ENCODE assay signal across 28 cellular contexts in the genomic region with DNA sequence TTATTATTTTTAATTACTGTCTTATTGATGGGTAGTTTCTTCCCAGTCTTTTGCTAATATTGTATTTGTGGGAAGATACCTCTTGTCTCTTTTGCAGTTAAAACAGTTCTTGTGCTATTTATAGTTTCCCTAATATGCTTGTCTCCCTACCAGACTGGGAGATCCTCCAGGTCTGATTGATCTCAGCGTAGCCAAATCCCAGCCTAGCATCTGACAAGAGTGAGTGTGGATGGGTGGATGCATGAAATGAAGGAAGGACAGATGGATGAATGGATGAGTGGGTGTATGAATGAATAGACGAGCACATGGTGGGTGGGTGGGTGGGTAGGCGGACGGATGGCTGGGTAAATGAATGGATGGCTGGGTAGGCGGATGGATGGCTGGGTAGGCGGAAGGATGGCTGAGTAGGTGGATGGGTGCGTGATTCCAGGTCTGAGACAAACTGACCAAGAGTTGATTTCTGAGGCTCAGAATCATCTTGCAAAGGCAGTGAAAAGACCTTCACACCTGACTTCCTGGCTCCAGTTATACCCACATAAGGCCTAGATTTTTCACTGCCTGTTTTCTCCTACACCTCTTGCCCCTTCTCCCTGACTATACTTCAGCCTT. TPM values are rescaled to one million over a fixed set of nuclear protein-coding genes. Genes with fewer than 3 reads are reported as not detected.
"Had no signal": no experiment of that assay in that cellular context is flagged by ENCODE, and none has a peak within 500 bp of the region (broad histone marks: within the 10 kb centered on the region; RNA-seq: fewer than 3 reads in every experiment).

No MANE protein-coding gene starts in this region.

- ATAC-seq: effector memory CD8-positive, alpha-beta T cell had no signal

- H3K9me3 Mint-ChIP-seq: activated CD4-positive, alpha-beta memory T cell treated with anti-CD3 and anti-CD28 coated beads, Interleukin-2, amount 10 ng/mL, durations not matched to agents 7 days and 5 days; activated naive CD4-positive, alpha-beta T cell treated with anti-CD3 and anti-CD28 coated beads, Interleukin-2, amount 10 ng/mL, durations not matched to agents 7 days and 5 days; activated naive CD8-positive, alpha-beta T cell treated with anti-CD3 and anti-CD28 coated beads, Interleukin-2, amount 10 ng/mL, durations not matched to agents 7 days and 5 days; activated T-cell treated with anti-CD3 and anti-CD28 coated beads, Interleukin-2, amount 50 U/mL, for 24 hours; effector memory CD8-positive, alpha-beta T cell; nephron had no signal

- H3K27ac Mint-ChIP-seq: activated CD4-positive, alpha-beta memory T cell treated with anti-CD3 and anti-CD28 coated beads, Interleukin-2, amount 10 ng/mL, durations not matched to agents 7 days and 5 days; activated naive CD4-positive, alpha-beta T cell treated with anti-CD3 and anti-CD28 coated beads, Interleukin-2, amount 10 ng/mL, durations not matched to agents 7 days and 5 days; activated naive CD8-positive, alpha-beta T cell treated with anti-CD3 and anti-CD28 coated beads, Interleukin-2, amount 10 ng/mL, durations not matched to agents 7 days and 5 days; activated T-cell treated with anti-CD3 and anti-CD28 coated beads, Interleukin-2, amount 50 U/mL, for 24 hours; effector memory CD8-positive, alpha-beta T cell; nephron had no signal

- H3K4me1 ChIP-seq: prostate gland had no signal

- H3K36me3 ChIP-seq: ascending aorta, brain microvascular endothelial cell, neutrophil, ovary, prostate gland, suprapubic skin, tibial artery had no signal

- H3K4me1 Mint-ChIP-seq: nephron had no signal

- H3K4me3 Mint-ChIP-seq: activated CD4-positive, alpha-beta memory T cell treated with anti-CD3 and anti-CD28 coated beads, Interleukin-2, amount 10 ng/mL, durations not matched to agents 7 days and 5 days; activated naive CD4-positive, alpha-beta T cell treated with anti-CD3 and anti-CD28 coated beads, Interleukin-2, amount 10 ng/mL, durations not matched to agents 7 days and 5 days; activated naive CD8-positive, alpha-beta T cell treated with anti-CD3 and anti-CD28 coated beads, Interleukin-2, amount 10 ng/mL, durations not matched to agents 7 days and 5 days; activated T-cell treated with anti-CD3 and anti-CD28 coated beads, Interleukin-2, amount 50 U/mL, for 24 hours; effector memory CD8-positive, alpha-beta T cell; nephron had no signal

- H3K4me2 ChIP-seq: smooth muscle cell had no signal

- H3K27me3 ChIP-seq: ascending aorta, brain microvascular endothelial cell, ovary had no signal

- DNase-seq: activated CD4-positive, alpha-beta memory T cell treated with anti-CD3 and anti-CD28 coated beads, Interleukin-2, amount 10 ng/mL, durations not matched to agents 7 days and 5 days; activated CD4-positive, alpha-beta T cell treated with anti-CD3 and anti-CD28 coated beads for 48 hours; activated CD4-positive, CD25-positive, alpha-beta regulatory T cell; activated CD8-positive, alpha-beta memory T cell treated with anti-CD3 and anti-CD28 coated beads, Interleukin-2, amount 50 U/mL, for 48 hours; activated gamma-delta T cell; activated naive CD4-positive, alpha-beta T cell treated with anti-CD3 and anti-CD28 coated beads, Interleukin-2, amount 10 ng/mL, durations not matched to agents 7 days and 5 days; activated naive CD8-positive, alpha-beta T cell treated with anti-CD3 and anti-CD28 coated beads, Interleukin-2, amount 10 ng/mL, durations not matched to agents 7 days and 5 days; activated T-cell treated with anti-CD3 and anti-CD28 coated beads, Interleukin-2, amount 50 U/mL, for 24 hours; brain microvascular endothelial cell; cortex of kidney; effector memory CD8-positive, alpha-beta T cell; erythroblast; foreskin fibroblast; hippocampal formation; midbrain; ovary; stimulated activated CD4-positive, alpha-beta T cell treated with anti-CD3 and anti-CD28 coated beads, Interleukin-1b, Interleukin-23, amount 100 ng/mL, for 48 hours; stimulated activated naive CD4-positive, alpha-beta T cell; tibial artery had no signal

- H3K4me3 ChIP-seq: ascending aorta, ovary, prostate gland, smooth muscle cell, suprapubic skin, tibial artery had no signal

- H3K27ac ChIP-seq: ascending aorta, brain microvascular endothelial cell, neutrophil, ovary, prostate gland, suprapubic skin, tibial artery had no signal

- H3K36me3 Mint-ChIP-seq: activated naive CD4-positive, alpha-beta T cell treated with anti-CD3 and anti-CD28 coated beads, Interleukin-2, amount 10 ng/mL, durations not matched to agents 7 days and 5 days; activated naive CD8-positive, alpha-beta T cell treated with anti-CD3 and anti-CD28 coated beads, Interleukin-2, amount 10 ng/mL, durations not matched to agents 7 days and 5 days had no signal

- H3K9me3 ChIP-seq: ascending aorta, neutrophil, ovary, prostate gland, suprapubic skin, tibial artery had no signal

RNA-seq across cellular contexts. Expression of gene DNAJB13, which starts 11.4 kb away (rescaled TPM):
- total RNA-seq: activated CD4-positive, alpha-beta memory T cell treated with anti-CD3 and anti-CD28 coated beads, Interleukin-2, amount 10 ng/mL, durations not matched to agents 7 days and 5 days; ascending aorta; cardiac septum; chondrocyte; kidney epithelial cell; smooth muscle cell; suprapubic skin had no signal
- polyA plus RNA-seq: smooth muscle cell had no signal

RNA-seq across cellular contexts. Expression of gene UCP3, which starts 46.7 kb away (rescaled TPM):
- total RNA-seq: ascending aorta had no signal
